In genomic region chr5:9283473-9283872, GRCh38 we compare ENCODE assay signal across 2 cellular contexts.
TF ChIP-seq lines count a peak whose summit lies in the region.

No MANE protein-coding gene starts in this region.

TF ChIP-seq in SK-N-SH, 30 proteins besides CTCF, POLR2A, EP300 and RAD21:
- TF ChIP-seq FOSL2 (IDR thresholded peaks at IDR 0.05; ENCODE audit: borderline replicate concordance, low read depth) = no peak
- no peak for TF ChIP-seq NFIC (IDR thresholded peaks at IDR 0.05; ENCODE audit: borderline replicate concordance)
- TF ChIP-seq FOXM1 (IDR thresholded peaks at IDR 0.05; ENCODE audit: low read depth) = no peak
- TF ChIP-seq FOXJ3 (CRISPR knock-in tag; IDR thresholded peaks at IDR 0.05) = no peak
- TF ChIP-seq MXI1 (IDR thresholded peaks at IDR 0.05; ENCODE audit: low read depth, low read length) = no peak
- no peak for TF ChIP-seq TAF1 (IDR thresholded peaks at IDR 0.05; ENCODE audit: borderline replicate concordance, low read depth, low read length)
- TF ChIP-seq, protein P1, sequence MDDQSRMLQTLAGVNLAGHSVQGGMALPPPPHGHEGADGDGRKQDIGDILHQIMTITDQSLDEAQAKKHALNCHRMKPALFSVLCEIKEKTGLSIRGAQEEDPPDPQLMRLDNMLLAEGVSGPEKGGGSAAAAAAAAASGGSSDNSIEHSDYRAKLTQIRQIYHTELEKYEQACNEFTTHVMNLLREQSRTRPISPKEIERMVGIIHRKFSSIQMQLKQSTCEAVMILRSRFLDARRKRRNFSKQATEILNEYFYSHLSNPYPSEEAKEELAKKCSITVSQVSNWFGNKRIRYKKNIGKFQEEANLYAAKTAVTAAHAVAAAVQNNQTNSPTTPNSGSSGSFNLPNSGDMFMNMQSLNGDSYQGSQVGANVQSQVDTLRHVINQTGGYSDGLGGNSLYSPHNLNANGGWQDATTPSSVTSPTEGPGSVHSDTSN (IDR thresholded peaks at IDR 0.05) = no peak
- no peak for TF ChIP-seq GABPA (IDR thresholded peaks at IDR 0.05; ENCODE audit: low read depth)
- no peak for TF ChIP-seq SIN3A (IDR thresholded peaks at IDR 0.05; ENCODE audit: borderline replicate concordance, low read depth, low read length)
- no peak for TF ChIP-seq EZH2phosphoT487 (IDR thresholded peaks at IDR 0.05; ENCODE audit: borderline replicate concordance, low read depth)
- no peak for TF ChIP-seq YY1 (IDR thresholded peaks at IDR 0.05; ENCODE audit: low read depth)
- no peak for TF ChIP-seq POLR2AphosphoS5 (IDR thresholded peaks at IDR 0.05; ENCODE audit: low read depth, low read length)
- TF ChIP-seq REST (IDR thresholded peaks at IDR 0.05; ENCODE audit: low read depth, low read length) = no peak
- no peak for TF ChIP-seq USF1 (IDR thresholded peaks at IDR 0.05; ENCODE audit: borderline replicate concordance, low read depth)
- TF ChIP-seq RFX5 (IDR thresholded peaks at IDR 0.05; ENCODE audit: low read length) = no peak
- no peak for TF ChIP-seq RCOR1 (IDR thresholded peaks at IDR 0.05; ENCODE audit: low read length)
- no peak for TF ChIP-seq USF2 (IDR thresholded peaks at IDR 0.05; ENCODE audit: borderline replicate concordance, low read depth, low read length)
- no peak for TF ChIP-seq SMC3 (IDR thresholded peaks at IDR 0.05; ENCODE audit: low read depth, low read length)
- no peak for TF ChIP-seq GATA2 (CRISPR knock-in tag; IDR thresholded peaks at IDR 0.05)
TF ChIP-seq in SK-N-SH: peak in this region for 0.

TF ChIP-seq in SK-N-SH treated with all-trans-retinoic acid at 6 μM for 48 hours, 23 proteins besides CTCF, POLR2A, EP300 and RAD21:
- TF ChIP-seq BACH2 (CRISPR knock-in tag; IDR thresholded peaks at IDR 0.05; ENCODE audit: borderline replicate concordance) = no peak
